1 cellular context compared by ENCODE assay signal in genomic region chr19:12779162-12779993, GRCh38.
TF ChIP-seq lines count a peak whose summit lies in the region.

No MANE protein-coding gene starts in this region.

TF ChIP-seq in K562, 482 proteins besides CTCF, POLR2A, EP300 and RAD21 (continues in another document):
- peak; percentile 30; the same call in 1 of the 2 replicates for TF ChIP-seq L3MBTL2 (IDR thresholded peaks at IDR 0.05)
- TF ChIP-seq GABPB1 (CRISPR knock-in tag; IDR thresholded peaks at IDR 0.05), result peak; percentile 22; the same call in 1 of the 2 replicates
- peak; percentile 90 for TF ChIP-seq TFAP4 (CRISPR knock-in tag; IDR thresholded peaks at IDR 0.05; ENCODE audit: borderline replicate concordance)
- TF ChIP-seq SMAD4 (CRISPR knock-in tag; conservative IDR thresholded peaks at IDR 0.05), result peak; percentile 58
- peak; percentile 45; the same call in 1 of the 2 replicates for TF ChIP-seq RREB1 (CRISPR knock-in tag; IDR thresholded peaks at IDR 0.05)
- TF ChIP-seq REST (CRISPR knock-in tag; IDR thresholded peaks at IDR 0.05; ENCODE audit: low read depth), result peak; percentile 34; the same call in 1 of the 2 replicates
- TF ChIP-seq PKNOX1 (IDR thresholded peaks at IDR 0.05), result peak; percentile 51
- peak; percentile 12; the same call in 1 of the 2 replicates for TF ChIP-seq ARID1B (IDR thresholded peaks at IDR 0.05)
- no peak for TF ChIP-seq ID3 (CRISPR knock-in tag; IDR thresholded peaks at IDR 0.05)
- TF ChIP-seq ID3 (tag; IDR thresholded peaks at IDR 0.05), result 0 out of 2 replicates have a peak, but pooled peaks have one; percentile 26
- peak; percentile 63; the same call in 1 of the 2 replicates for TF ChIP-seq ZNF511 (CRISPR knock-in tag; IDR thresholded peaks at IDR 0.05)
- peak; percentile 12 for TF ChIP-seq ZBTB7A (IDR thresholded peaks at IDR 0.05; ENCODE audit: borderline replicate concordance, control insufficient read depth, low read depth, low read length)
- no peak for TF ChIP-seq RNF2 (IDR thresholded peaks at IDR 0.05)
- TF ChIP-seq PHTF2 (CRISPR knock-in tag; IDR thresholded peaks at IDR 0.05), result no peak
- TF ChIP-seq THRA (IDR thresholded peaks at IDR 0.05), result no peak
- TF ChIP-seq ZC3H4 (CRISPR knock-in tag; IDR thresholded peaks at IDR 0.05; ENCODE audit: borderline replicate concordance), result no peak
- TF ChIP-seq DEAF1 (CRISPR knock-in tag; IDR thresholded peaks at IDR 0.05), result no peak
- no peak for TF ChIP-seq PCBP2 (IDR thresholded peaks at IDR 0.05; ENCODE audit: low read depth, low read length, poor library complexity, severe bottlenecking)
- 0 out of 2 replicates have a peak, but pooled peaks have one; percentile 38 for TF ChIP-seq POLR2G (IDR thresholded peaks at IDR 0.05; ENCODE audit: low read depth, low read length)
- peak; percentile 42; the same call in 1 of the 2 replicates for TF ChIP-seq JUND (IDR thresholded peaks at IDR 0.05; ENCODE audit: borderline replicate concordance, low read depth, low read length)
- no peak for TF ChIP-seq JUND (tag; IDR thresholded peaks at IDR 0.05; ENCODE audit: borderline replicate concordance, low read depth, low read length)
- TF ChIP-seq ZNF592 (IDR thresholded peaks at IDR 0.05), result peak; percentile 39; the same call in 1 of the 2 replicates
- TF ChIP-seq SMARCE1 (IDR thresholded peaks at IDR 0.05), result no peak
- TF ChIP-seq ZNF512 (tag; IDR thresholded peaks at IDR 0.05), result no peak
- TF ChIP-seq FOXK2 (conservative IDR thresholded peaks at IDR 0.05 in 1 of 2, IDR thresholded peaks at IDR 0.05 in 1 of 2; ENCODE audit: low read depth in 2 of 2), result peak in 1 of 2 experiments; percentile 56; a peak in 1 of 4 replicates
- TF ChIP-seq TEAD4 (IDR thresholded peaks at IDR 0.05; ENCODE audit: low read length), result no peak
- TF ChIP-seq TEAD4 (CRISPR knock-in tag; IDR thresholded peaks at IDR 0.05; ENCODE audit: borderline replicate concordance), result no peak
- TF ChIP-seq MTA3 (IDR thresholded peaks at IDR 0.05; ENCODE audit: borderline replicate concordance), result peak; percentile 58; the same call in 1 of the 2 replicates
- TF ChIP-seq NEUROD1 (IDR thresholded peaks at IDR 0.05; ENCODE audit: borderline replicate concordance, low read depth, low read length, partially characterized antibody), result peak; percentile 52
- TF ChIP-seq ARID2 (IDR thresholded peaks at IDR 0.05), result no peak
